Comparison of ENCODE assay signal across 21 cellular contexts in genomic region chr20:34754611-34755010, GRCh38. TPM values are rescaled to one million over a fixed set of nuclear protein-coding genes. Genes with fewer than 3 reads are reported as not detected.
DNase-seq lines count a peak whose midpoint lies in the region; FAIRE-seq and TF ChIP-seq lines count a peak whose summit lies in the region.
"Had no signal": no experiment of that assay in that cellular context is flagged by ENCODE, and none has a peak within 500 bp of the region (broad histone marks: within the 10 kb centered on the region; RNA-seq: fewer than 3 reads in every experiment).

No MANE protein-coding gene starts in this region.

- intact Hi-C loops in testis (cut with DNase I; ENCODE audit: low total_unique reads): no loop called here

- 0 out of 2 replicates have a peak overlapping the region, but pooled peaks have one; percentile 10 for H3K27ac Mint-ChIP-seq in HFFc6
- H3K27ac Mint-ChIP-seq in brain: peak overlapping the region in 3 of 5 experiments; percentile 0 to 15 (median 3)

- no peaks in the 10 kb centered on the region for H3K9me3 ChIP-seq in testis
- H3K9me3 ChIP-seq: BLaER1 had no signal

- no peaks in the 10 kb centered on the region for H3K36me3 ChIP-seq in testis (ENCODE audit: low read depth, missing control alignments)

- TF ChIP-seq POLR2A in GM12892 (IDR thresholded peaks at IDR 0.05; ENCODE audit: low read depth, low read length) (no peak), testis (IDR thresholded peaks at IDR 0.05) (no peak)

- no peaks in the 10 kb centered on the region for H3K27me3 ChIP-seq in testis
- H3K27me3 ChIP-seq: BLaER1 had no signal

- peaks cover 31% of the 10 kb centered on the region for H3K36me3 Mint-ChIP-seq in HFFc6 (ENCODE audit: low read depth)
- peaks cover 60% of the 10 kb centered on the region for H3K36me3 Mint-ChIP-seq in brain

- DNase-seq in GM12892 (ENCODE audit: insufficient read length) (no peak), HFFc6 (no peak), iPS-NIHi7 (ENCODE audit: extremely low spot score) (peak; percentile 33), testis (no peak), CD1c-positive myeloid dendritic cell (ENCODE audit: extremely low spot score) (no peak), NCI-H748 treated with DMSO at 0.1 percent for 48 hours (lab: John Stamatoyannopoulos, UW) (no peak)
- no peak for DNase-seq in activated CD4-positive, alpha-beta T cell treated with anti-CD3 and anti-CD28 coated beads for 1 hour
- DNase-seq: DND-41, HCEC 1CT, KBM-7, NCI-H1417 treated with DMSO at 0.1 percent for 48 hours, NCI-H1930, NCI-H446, PC-9 had no signal

- FAIRE-seq in GM12892 (lab: Jason Lieb, UNC): peak; percentile 17
- FAIRE-seq: A204.1, G401.6, HTR-8/SVneo had no signal

- H3K4me3 Mint-ChIP-seq in HFFc6 (no peak overlapping the region), brain (no peak overlapping the region)

- H3K9me3 Mint-ChIP-seq in HFFc6 (no peaks in the 10 kb centered on the region), brain (no peaks in the 10 kb centered on the region)

- WGBS in testis, 2 donors: 58 to 67% methylated on average over 4 of the region's 4 CpGs

- no peaks in the 10 kb centered on the region for H3K4me1 ChIP-seq in testis
- H3K4me1 ChIP-seq: BLaER1 had no signal

- H3K4me1 Mint-ChIP-seq in HFFc6 (ENCODE audit: low read depth) (peaks cover 15% of the 10 kb centered on the region), brain (no peaks in the 10 kb centered on the region)

- H3K4me3 ChIP-seq in testis: no peak overlapping the region
- H3K4me3 ChIP-seq: BLaER1, PC-9, SK-N-MC had no signal

- no peak overlapping the region for H3K27ac ChIP-seq in testis
- H3K27ac ChIP-seq: BLaER1, HL-60, PC-9, SK-N-MC had no signal

- TF ChIP-seq CTCF in HFFc6 (IDR thresholded peaks at IDR 0.05): no peak
- TF ChIP-seq CTCF in brain (conservative IDR thresholded peaks at IDR 0.05): no peak
- TF ChIP-seq CTCF in testis (IDR thresholded peaks at IDR 0.05): no peak

- H3K27me3 Mint-ChIP-seq in HFFc6 (ENCODE audit: insufficient read depth) (no peaks in the 10 kb centered on the region), brain (no peaks in the 10 kb centered on the region)

RNA-seq across cellular contexts. Expression of gene TP53INP2, which starts 50.5 kb away (rescaled TPM):
- 2.7 TPM for polyA plus RNA-seq in GM12892 (2012; ENCODE audit: missing spikeins)
- 10 to 100 TPM; 14.2 to 23.8 (median 21.3) TPM for total RNA-seq in HFFc6 (2021; fragmentation: NEBNext Ultra II Directional; extraction: Animal tissue kit (Norgen Biotek cat#: 25700))
- polyA plus RNA-seq in brain (ENCODE audit: insufficient read depth, low read depth, low replicate concordance) (169 TPM), testis (ENCODE audit: insufficient read depth, low read depth, low replicate concordance) (39.9 TPM)
- total RNA-seq in testis: 10 to 100 TPM; 35.3 to 59.9 TPM
